In the genomic region with DNA sequence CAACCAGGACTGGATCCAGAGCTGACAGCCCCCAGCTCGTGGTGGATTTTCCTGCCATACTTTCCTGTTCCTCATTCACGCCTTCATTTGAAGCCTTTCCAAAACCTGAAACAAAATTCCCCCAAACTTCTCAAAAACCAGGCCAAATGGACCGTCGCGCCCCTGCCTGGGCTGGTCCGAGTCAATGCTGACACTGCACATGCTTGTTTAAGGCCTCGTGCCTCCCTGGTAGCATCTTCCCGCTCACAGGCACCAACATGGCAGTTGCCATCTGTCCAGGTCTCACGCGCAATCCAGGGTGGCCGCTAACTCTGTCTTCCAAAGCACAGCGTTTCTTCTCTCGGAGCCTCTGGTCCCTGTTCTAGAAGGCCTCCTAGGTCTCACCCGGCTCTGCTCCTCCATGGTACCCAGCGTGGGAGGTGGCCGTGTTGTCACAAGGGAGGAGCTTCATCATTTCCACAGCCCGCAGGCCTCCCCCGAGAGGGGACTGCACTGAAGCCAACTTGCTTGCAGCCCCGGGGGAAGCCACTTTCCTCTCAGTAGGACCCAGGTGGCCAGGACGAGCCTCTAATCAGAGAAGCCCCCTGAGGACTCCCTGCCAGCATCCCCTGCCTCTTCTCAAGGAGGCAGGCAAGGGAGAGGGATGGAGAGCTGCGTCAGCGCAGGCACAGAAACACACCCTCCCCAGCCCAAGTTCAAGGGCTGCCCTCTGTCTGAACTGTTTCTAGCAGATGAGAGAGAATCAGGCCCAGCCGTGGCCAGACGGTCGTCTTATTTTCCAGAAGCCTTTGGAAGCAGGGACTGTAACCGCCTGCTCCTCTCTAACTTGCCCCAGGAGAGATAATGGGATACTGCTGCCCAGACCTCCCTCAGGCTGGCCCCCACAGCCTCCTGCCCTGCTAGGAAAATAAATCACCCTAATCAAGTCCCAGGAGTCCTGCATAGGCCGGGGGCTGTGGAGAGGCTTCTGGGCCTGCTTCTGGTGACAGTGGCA, we compare ENCODE assay signal across 3 cellular contexts.
TF ChIP-seq lines count a peak whose summit lies in the region.

No MANE protein-coding gene starts in this region.

TF ChIP-seq in liver, 16 proteins besides CTCF, POLR2A, EP300 and RAD21:
- TF ChIP-seq GABPA (IDR thresholded peaks at IDR 0.05 in 1 of 2, conservative IDR thresholded peaks at IDR 0.05 in 1 of 2) (no peak), RXRA (IDR thresholded peaks at IDR 0.05) (peak; percentile 9 to 32)
- TF ChIP-seq, protein P1, sequence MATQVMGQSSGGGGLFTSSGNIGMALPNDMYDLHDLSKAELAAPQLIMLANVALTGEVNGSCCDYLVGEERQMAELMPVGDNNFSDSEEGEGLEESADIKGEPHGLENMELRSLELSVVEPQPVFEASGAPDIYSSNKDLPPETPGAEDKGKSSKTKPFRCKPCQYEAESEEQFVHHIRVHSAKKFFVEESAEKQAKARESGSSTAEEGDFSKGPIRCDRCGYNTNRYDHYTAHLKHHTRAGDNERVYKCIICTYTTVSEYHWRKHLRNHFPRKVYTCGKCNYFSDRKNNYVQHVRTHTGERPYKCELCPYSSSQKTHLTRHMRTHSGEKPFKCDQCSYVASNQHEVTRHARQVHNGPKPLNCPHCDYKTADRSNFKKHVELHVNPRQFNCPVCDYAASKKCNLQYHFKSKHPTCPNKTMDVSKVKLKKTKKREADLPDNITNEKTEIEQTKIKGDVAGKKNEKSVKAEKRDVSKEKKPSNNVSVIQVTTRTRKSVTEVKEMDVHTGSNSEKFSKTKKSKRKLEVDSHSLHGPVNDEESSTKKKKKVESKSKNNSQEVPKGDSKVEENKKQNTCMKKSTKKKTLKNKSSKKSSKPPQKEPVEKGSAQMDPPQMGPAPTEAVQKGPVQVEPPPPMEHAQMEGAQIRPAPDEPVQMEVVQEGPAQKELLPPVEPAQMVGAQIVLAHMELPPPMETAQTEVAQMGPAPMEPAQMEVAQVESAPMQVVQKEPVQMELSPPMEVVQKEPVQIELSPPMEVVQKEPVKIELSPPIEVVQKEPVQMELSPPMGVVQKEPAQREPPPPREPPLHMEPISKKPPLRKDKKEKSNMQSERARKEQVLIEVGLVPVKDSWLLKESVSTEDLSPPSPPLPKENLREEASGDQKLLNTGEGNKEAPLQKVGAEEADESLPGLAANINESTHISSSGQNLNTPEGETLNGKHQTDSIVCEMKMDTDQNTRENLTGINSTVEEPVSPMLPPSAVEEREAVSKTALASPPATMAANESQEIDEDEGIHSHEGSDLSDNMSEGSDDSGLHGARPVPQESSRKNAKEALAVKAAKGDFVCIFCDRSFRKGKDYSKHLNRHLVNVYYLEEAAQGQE (IDR thresholded peaks at IDR 0.05), result no peak
- TF ChIP-seq, protein P2, sequence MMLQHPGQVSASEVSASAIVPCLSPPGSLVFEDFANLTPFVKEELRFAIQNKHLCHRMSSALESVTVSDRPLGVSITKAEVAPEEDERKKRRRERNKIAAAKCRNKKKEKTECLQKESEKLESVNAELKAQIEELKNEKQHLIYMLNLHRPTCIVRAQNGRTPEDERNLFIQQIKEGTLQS (IDR thresholded peaks at IDR 0.05), result no peak

TF ChIP-seq in HepG2, 621 proteins besides CTCF, POLR2A, EP300 and RAD21 (continues in another document):
- no peak for TF ChIP-seq STAG1 (CRISPR knock-in tag; IDR thresholded peaks at IDR 0.05)
- TF ChIP-seq MYC (CRISPR knock-in tag; IDR thresholded peaks at IDR 0.05; ENCODE audit: borderline replicate concordance), result no peak
- no peak for TF ChIP-seq MATR3 (CRISPR knock-in tag; IDR thresholded peaks at IDR 0.05)
- no peak for TF ChIP-seq SIX1 (CRISPR knock-in tag; IDR thresholded peaks at IDR 0.05; ENCODE audit: borderline replicate concordance)
- no peak for TF ChIP-seq ZSCAN12 (CRISPR knock-in tag; IDR thresholded peaks at IDR 0.05)
- TF ChIP-seq PAWR (CRISPR knock-in tag; IDR thresholded peaks at IDR 0.05; ENCODE audit: borderline replicate concordance), result no peak
- TF ChIP-seq, protein P3, sequence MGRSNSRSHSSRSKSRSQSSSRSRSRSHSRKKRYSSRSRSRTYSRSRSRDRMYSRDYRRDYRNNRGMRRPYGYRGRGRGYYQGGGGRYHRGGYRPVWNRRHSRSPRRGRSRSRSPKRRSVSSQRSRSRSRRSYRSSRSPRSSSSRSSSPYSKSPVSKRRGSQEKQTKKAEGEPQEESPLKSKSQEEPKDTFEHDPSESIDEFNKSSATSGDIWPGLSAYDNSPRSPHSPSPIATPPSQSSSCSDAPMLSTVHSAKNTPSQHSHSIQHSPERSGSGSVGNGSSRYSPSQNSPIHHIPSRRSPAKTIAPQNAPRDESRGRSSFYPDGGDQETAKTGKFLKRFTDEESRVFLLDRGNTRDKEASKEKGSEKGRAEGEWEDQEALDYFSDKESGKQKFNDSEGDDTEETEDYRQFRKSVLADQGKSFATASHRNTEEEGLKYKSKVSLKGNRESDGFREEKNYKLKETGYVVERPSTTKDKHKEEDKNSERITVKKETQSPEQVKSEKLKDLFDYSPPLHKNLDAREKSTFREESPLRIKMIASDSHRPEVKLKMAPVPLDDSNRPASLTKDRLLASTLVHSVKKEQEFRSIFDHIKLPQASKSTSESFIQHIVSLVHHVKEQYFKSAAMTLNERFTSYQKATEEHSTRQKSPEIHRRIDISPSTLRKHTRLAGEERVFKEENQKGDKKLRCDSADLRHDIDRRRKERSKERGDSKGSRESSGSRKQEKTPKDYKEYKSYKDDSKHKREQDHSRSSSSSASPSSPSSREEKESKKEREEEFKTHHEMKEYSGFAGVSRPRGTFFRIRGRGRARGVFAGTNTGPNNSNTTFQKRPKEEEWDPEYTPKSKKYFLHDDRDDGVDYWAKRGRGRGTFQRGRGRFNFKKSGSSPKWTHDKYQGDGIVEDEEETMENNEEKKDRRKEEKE (IDR thresholded peaks at IDR 0.05), result no peak
- TF ChIP-seq, protein P4, sequence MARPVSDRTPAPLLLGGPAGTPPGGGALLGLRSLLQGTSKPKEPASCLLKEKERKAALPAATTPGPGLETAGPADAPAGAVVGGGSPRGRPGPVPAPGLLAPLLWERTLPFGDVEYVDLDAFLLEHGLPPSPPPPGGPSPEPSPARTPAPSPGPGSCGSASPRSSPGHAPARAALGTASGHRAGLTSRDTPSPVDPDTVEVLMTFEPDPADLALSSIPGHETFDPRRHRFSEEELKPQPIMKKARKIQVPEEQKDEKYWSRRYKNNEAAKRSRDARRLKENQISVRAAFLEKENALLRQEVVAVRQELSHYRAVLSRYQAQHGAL (CRISPR knock-in tag; IDR thresholded peaks at IDR 0.05; ENCODE audit: not compliant biosample characterization), result no peak
- no peak for TF ChIP-seq DMAP1 (CRISPR knock-in tag; IDR thresholded peaks at IDR 0.05)
- no peak for TF ChIP-seq ZNF709 (CRISPR knock-in tag; IDR thresholded peaks at IDR 0.05)
- TF ChIP-seq ZNF816 (CRISPR knock-in tag; IDR thresholded peaks at IDR 0.05; ENCODE audit: borderline replicate concordance), result no peak
- TF ChIP-seq, protein P5, sequence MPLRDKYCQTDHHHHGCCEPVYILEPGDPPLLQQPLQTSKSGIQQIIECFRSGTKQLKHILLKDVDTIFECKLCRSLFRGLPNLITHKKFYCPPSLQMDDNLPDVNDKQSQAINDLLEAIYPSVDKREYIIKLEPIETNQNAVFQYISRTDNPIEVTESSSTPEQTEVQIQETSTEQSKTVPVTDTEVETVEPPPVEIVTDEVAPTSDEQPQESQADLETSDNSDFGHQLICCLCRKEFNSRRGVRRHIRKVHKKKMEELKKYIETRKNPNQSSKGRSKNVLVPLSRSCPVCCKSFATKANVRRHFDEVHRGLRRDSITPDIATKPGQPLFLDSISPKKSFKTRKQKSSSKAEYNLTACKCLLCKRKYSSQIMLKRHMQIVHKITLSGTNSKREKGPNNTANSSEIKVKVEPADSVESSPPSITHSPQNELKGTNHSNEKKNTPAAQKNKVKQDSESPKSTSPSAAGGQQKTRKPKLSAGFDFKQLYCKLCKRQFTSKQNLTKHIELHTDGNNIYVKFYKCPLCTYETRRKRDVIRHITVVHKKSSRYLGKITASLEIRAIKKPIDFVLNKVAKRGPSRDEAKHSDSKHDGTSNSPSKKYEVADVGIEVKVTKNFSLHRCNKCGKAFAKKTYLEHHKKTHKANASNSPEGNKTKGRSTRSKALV (CRISPR knock-in tag; IDR thresholded peaks at IDR 0.05), result no peak
- TF ChIP-seq, protein P6, sequence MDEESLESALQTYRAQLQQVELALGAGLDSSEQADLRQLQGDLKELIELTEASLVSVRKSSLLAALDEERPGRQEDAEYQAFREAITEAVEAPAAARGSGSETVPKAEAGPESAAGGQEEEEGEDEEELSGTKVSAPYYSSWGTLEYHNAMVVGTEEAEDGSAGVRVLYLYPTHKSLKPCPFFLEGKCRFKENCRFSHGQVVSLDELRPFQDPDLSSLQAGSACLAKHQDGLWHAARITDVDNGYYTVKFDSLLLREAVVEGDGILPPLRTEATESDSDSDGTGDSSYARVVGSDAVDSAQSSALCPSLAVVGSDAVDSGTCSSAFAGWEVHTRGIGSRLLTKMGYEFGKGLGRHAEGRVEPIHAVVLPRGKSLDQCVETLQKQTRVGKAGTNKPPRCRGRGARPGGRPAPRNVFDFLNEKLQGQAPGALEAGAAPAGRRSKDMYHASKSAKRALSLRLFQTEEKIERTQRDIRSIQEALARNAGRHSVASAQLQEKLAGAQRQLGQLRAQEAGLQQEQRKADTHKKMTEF (CRISPR knock-in tag; IDR thresholded peaks at IDR 0.05), result no peak

TF ChIP-seq in SK-N-SH, 30 proteins besides CTCF, POLR2A, EP300 and RAD21:
- TF ChIP-seq TCF12 (IDR thresholded peaks at IDR 0.05) (no peak), GATA2 (CRISPR knock-in tag; IDR thresholded peaks at IDR 0.05) (peak; percentile 37; the same call in 1 of the 2 replicates), TEAD4 (IDR thresholded peaks at IDR 0.05; ENCODE audit: borderline replicate concordance, insufficient read depth) (no peak), ELF1 (IDR thresholded peaks at IDR 0.05) (no peak), YY1 (IDR thresholded peaks at IDR 0.05; ENCODE audit: low read depth) (no peak), MXI1 (IDR thresholded peaks at IDR 0.05; ENCODE audit: low read depth, low read length) (no peak; the same call in 1 of the 2 replicates), CHD2 (IDR thresholded peaks at IDR 0.05; ENCODE audit: low read length, partially characterized antibody) (no peak), POLR2AphosphoS5 (IDR thresholded peaks at IDR 0.05; ENCODE audit: low read depth, low read length) (no peak), FOXJ3 (CRISPR knock-in tag; IDR thresholded peaks at IDR 0.05) (peak; percentile 50; the same call in 1 of the 2 replicates), NRF1 (IDR thresholded peaks at IDR 0.05; ENCODE audit: low read depth, low read length) (no peak), RCOR1 (IDR thresholded peaks at IDR 0.05; ENCODE audit: low read length) (peak; percentile 26; the same call in 1 of the 2 replicates), FOSL2 (IDR thresholded peaks at IDR 0.05; ENCODE audit: borderline replicate concordance, low read depth) (no peak), SMC3 (IDR thresholded peaks at IDR 0.05; ENCODE audit: low read depth, low read length) (no peak), RFX5 (IDR thresholded peaks at IDR 0.05; ENCODE audit: low read length) (no peak)
- TF ChIP-seq, protein P7, sequence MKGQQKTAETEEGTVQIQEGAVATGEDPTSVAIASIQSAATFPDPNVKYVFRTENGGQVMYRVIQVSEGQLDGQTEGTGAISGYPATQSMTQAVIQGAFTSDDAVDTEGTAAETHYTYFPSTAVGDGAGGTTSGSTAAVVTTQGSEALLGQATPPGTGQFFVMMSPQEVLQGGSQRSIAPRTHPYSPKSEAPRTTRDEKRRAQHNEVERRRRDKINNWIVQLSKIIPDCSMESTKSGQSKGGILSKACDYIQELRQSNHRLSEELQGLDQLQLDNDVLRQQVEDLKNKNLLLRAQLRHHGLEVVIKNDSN (IDR thresholded peaks at IDR 0.05; ENCODE audit: borderline replicate concordance, low read depth), result no peak
- TF ChIP-seq, protein P8, sequence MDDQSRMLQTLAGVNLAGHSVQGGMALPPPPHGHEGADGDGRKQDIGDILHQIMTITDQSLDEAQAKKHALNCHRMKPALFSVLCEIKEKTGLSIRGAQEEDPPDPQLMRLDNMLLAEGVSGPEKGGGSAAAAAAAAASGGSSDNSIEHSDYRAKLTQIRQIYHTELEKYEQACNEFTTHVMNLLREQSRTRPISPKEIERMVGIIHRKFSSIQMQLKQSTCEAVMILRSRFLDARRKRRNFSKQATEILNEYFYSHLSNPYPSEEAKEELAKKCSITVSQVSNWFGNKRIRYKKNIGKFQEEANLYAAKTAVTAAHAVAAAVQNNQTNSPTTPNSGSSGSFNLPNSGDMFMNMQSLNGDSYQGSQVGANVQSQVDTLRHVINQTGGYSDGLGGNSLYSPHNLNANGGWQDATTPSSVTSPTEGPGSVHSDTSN (IDR thresholded peaks at IDR 0.05), result no peak
- TF ChIP-seq, protein P9, sequence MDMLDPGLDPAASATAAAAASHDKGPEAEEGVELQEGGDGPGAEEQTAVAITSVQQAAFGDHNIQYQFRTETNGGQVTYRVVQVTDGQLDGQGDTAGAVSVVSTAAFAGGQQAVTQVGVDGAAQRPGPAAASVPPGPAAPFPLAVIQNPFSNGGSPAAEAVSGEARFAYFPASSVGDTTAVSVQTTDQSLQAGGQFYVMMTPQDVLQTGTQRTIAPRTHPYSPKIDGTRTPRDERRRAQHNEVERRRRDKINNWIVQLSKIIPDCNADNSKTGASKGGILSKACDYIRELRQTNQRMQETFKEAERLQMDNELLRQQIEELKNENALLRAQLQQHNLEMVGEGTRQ (IDR thresholded peaks at IDR 0.05; ENCODE audit: borderline replicate concordance, low read depth, low read length), result no peak
